In the genomic region with DNA sequence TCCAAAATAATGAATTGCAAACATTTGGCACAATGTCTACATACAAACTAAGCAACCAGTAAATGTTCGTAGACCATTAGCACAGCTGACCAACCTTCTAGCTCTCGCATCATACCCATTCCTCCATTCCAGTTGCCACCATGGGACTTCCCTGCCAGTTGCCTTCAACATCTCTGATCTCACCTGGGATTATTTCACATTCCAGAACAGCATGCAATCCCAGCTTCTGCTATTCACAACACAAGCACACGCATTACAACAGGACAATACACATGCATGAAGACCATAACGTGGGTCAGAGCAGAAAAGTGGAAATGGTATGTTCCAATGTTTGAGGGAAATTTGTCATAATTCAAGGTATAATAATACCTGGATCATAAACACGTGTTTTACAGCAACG, we compare ENCODE assay signal across 22 cellular contexts.
A peak's percentile ranks its signal among the peaks of the same experiment; 100 is the strongest.
DNase-seq lines count a peak whose midpoint lies in the region; FAIRE-seq and TF ChIP-seq lines count a peak whose summit lies in the region.
"Had no signal": no experiment of that assay in that cellular context is flagged by ENCODE, and none has a peak within 500 bp of the region (broad histone marks: within the 10 kb centered on the region; RNA-seq: fewer than 3 reads in every experiment).

No MANE protein-coding gene starts in this region.

- no peak overlapping the region for H3K4ac ChIP-seq in H1 (replicated peaks; ENCODE audit: insufficient read length, low read depth, low read length)
- H3K4ac ChIP-seq in mesendoderm (ENCODE audit: low read depth, low read length) = no peak overlapping the region

- no peak for TF ChIP-seq RAD21 in H1 (IDR thresholded peaks at IDR 0.05 in 1 of 2, conservative IDR thresholded peaks at IDR 0.05 in 1 of 2; ENCODE audit: low read depth in 2 of 2, low read length in 2 of 2)

- H3K9me2 ChIP-seq in Karpas-422 (replicated peaks; ENCODE audit: insufficient read depth, low read length) = 0 out of 2 replicates have a peak, but pooled peaks cover 5% of the 10 kb centered on the region

- no peak overlapping the region for H2AK5ac ChIP-seq in H1 (ENCODE audit: low read depth, low read length)
- no peak overlapping the region for H2AK5ac ChIP-seq in mesendoderm (ENCODE audit: low read length)

- no peak overlapping the region for H4K5ac ChIP-seq in H1 (ENCODE audit: insufficient read length, low read depth, low read length)
- H4K5ac ChIP-seq in mesendoderm (ENCODE audit: low read length) = no peak overlapping the region

- CTCF ChIA-PET in H1 (lab: Charles Lee; ENCODE audit: partially characterized antibody) = no interaction called here

- H3K79me1 ChIP-seq in H1 (ENCODE audit: low read depth, low read length) (no peaks in the 10 kb centered on the region), mesendoderm (ENCODE audit: low read length) (no peaks in the 10 kb centered on the region)

- H4K8ac ChIP-seq in H1 (ENCODE audit: extremely low read depth, insufficient read depth, low read length) (no peak overlapping the region), mesendoderm (ENCODE audit: low read depth, low read length) (no peak overlapping the region)

- H3K56ac ChIP-seq in H1 (replicated peaks; ENCODE audit: insufficient read length, low read depth, low read length) = no peak overlapping the region
- H3K56ac ChIP-seq in mesendoderm (ENCODE audit: low read length) = no peak overlapping the region

- no peak overlapping the region for H2BK12ac ChIP-seq in H1 (ENCODE audit: low read depth, low read length)

- H2BK5ac ChIP-seq in H1 (ENCODE audit: low read depth, low read length) (no peak overlapping the region), mesendoderm (ENCODE audit: low read length) (no peak overlapping the region)

- TF ChIP-seq CTCF in H1 (IDR thresholded peaks at IDR 0.05; ENCODE audit: control extremely low read depth in 1 of 3, insufficient read depth in 1 of 3, low read depth in 1 of 3, low read length in 3 of 3) = no peak

- H3K27ac ChIP-seq in Karpas-422 (ENCODE audit: low read length) = peak overlapping the region; percentile 87
- H3K27ac ChIP-seq in H1 (ENCODE audit: low read depth, low read length) = no peak overlapping the region
- no peak overlapping the region for H3K27ac ChIP-seq in mesendoderm (ENCODE audit: low read depth, low read length)
- H3K27ac ChIP-seq in substantia nigra (ENCODE audit: low read depth, low read length, poor library complexity, severe bottlenecking) = no peak overlapping the region
- H3K27ac ChIP-seq: A549; BLaER1 treated with 17β-estradiol and CSF1 and Interleukin-3, amounts not matched to agents 10 nM and 100 nM had no signal

- no peaks in the 10 kb centered on the region for H3K36me3 ChIP-seq in Karpas-422 (ENCODE audit: insufficient read depth, low read length)
- no peaks in the 10 kb centered on the region for H3K36me3 ChIP-seq in H1 (ENCODE audit: control insufficient read depth in 2 of 4, insufficient read depth in 4 of 4, low read length in 3 of 4)
- H3K36me3 ChIP-seq in mesendoderm (ENCODE audit: control insufficient read depth, insufficient read depth, low read length) = no peaks in the 10 kb centered on the region
- H3K36me3 ChIP-seq: BE2C; BLaER1 treated with 17β-estradiol and CSF1 and Interleukin-3, amounts not matched to agents 10 nM and 100 nM had no signal

- no peak overlapping the region for H2AFZ ChIP-seq in Karpas-422 (ENCODE audit: low read length)
- H2AFZ ChIP-seq in H1 (ENCODE audit: low read length) = no peak overlapping the region

- no peak overlapping the region for H3K4me2 ChIP-seq in Karpas-422 (ENCODE audit: low read depth, low read length, poor library complexity, severe bottlenecking)
- H3K4me2 ChIP-seq in H1 (ENCODE audit: insufficient read depth in 1 of 2, low read depth in 2 of 2, low read length in 2 of 2) = no peak overlapping the region
- H3K4me2 ChIP-seq in mesendoderm (ENCODE audit: low read length) = no peak overlapping the region
- H3K4me2 ChIP-seq: A549 had no signal

- H3K27me3 ChIP-seq in Karpas-422 (ENCODE audit: low read length) (no peaks in the 10 kb centered on the region), H1 (replicated peaks in 1 of 4; ENCODE audit: control insufficient read depth in 3 of 4, extremely low read depth in 1 of 4, insufficient read depth in 3 of 4, low read length in 3 of 4) (no peaks in the 10 kb centered on the region), mesendoderm (ENCODE audit: insufficient read depth, low read length, poor library complexity) (no peaks in the 10 kb centered on the region)
- H3K27me3 ChIP-seq: BE2C had no signal

- H3K9me3 ChIP-seq in Karpas-422 (ENCODE audit: low read length) (peaks cover 10% of the 10 kb centered on the region; the same call in 1 of the 2 replicates), H1 (ENCODE audit: insufficient read depth in 2 of 2, low read depth in 1 of 2, low read length in 1 of 2) (no peaks in the 10 kb centered on the region)
- H3K9me3 ChIP-seq: A549, BE2C had no signal

- H2BK15ac ChIP-seq in H1 (ENCODE audit: low read length) = no peak overlapping the region
- H2BK15ac ChIP-seq in mesendoderm (replicated peaks; ENCODE audit: low read depth) = no peak overlapping the region

- H3K9ac ChIP-seq in Karpas-422 (ENCODE audit: low read length) (no peak overlapping the region), H1 (replicated peaks in 1 of 4; ENCODE audit: extremely low read depth in 1 of 4, low read depth in 3 of 4, low read length in 3 of 4) (no peak overlapping the region), mesendoderm (ENCODE audit: low read length) (no peak overlapping the region)
- H3K9ac ChIP-seq: BLaER1 treated with 17β-estradiol and CSF1 and Interleukin-3, amounts not matched to agents 10 nM and 100 nM had no signal

- intact Hi-C loops in posterior cingulate gyrus (cut with DNase I) = no loop called here

- peak; percentile 13 for FAIRE-seq in H1 (lab: Jason Lieb, UNC)
- FAIRE-seq: A549, GM12891, GM18507 had no signal

- H4K20me1 ChIP-seq in Karpas-422 (ENCODE audit: insufficient read depth, low read depth, low read length) (no peaks in the 10 kb centered on the region), H1 (replicated peaks in 1 of 2; ENCODE audit: control insufficient read depth in 1 of 2, insufficient read depth in 2 of 2, low read length in 2 of 2) (no peaks in the 10 kb centered on the region)

- H3K79me2 ChIP-seq in Karpas-422 (ENCODE audit: low read length) (no peaks in the 10 kb centered on the region), H1 (ENCODE audit: control insufficient read depth in 1 of 2, insufficient read depth in 2 of 2, low read length in 2 of 2) (no peaks in the 10 kb centered on the region), mesendoderm (ENCODE audit: control insufficient read depth, insufficient read depth, low read length) (no peaks in the 10 kb centered on the region)

- POLR2A ChIA-PET in H1 (lab: Charles Lee; ENCODE audit: partially characterized antibody) = no interaction called here

- H3K4me1 ChIP-seq in Karpas-422 (ENCODE audit: low read length) (peaks cover 36% of the 10 kb centered on the region), H1 (replicated peaks in 1 of 4; ENCODE audit: control insufficient read depth in 3 of 4, insufficient read depth in 4 of 4, low read length in 3 of 4) (peaks cover 0 to 7% (median 0%) of the 10 kb centered on the region in 4 experiments; a peak in 2 of 7 replicates), mesendoderm (ENCODE audit: control insufficient read depth, low read depth, low read length) (no peaks in the 10 kb centered on the region)
- H3K4me1 ChIP-seq: A549, BE2C had no signal

- no peak overlapping the region for H2BK120ac ChIP-seq in H1 (replicated peaks; ENCODE audit: low read depth, low read length)
- H2BK120ac ChIP-seq in mesendoderm (ENCODE audit: low read depth, low read length) = no peak overlapping the region

- no peak overlapping the region for H4K91ac ChIP-seq in H1 (replicated peaks; ENCODE audit: insufficient read length, low read length)

- 87% methylated on average over 6 of the region's 6 CpGs; no CpG with 5 or more reads in 1 of the 2 experiments for WGBS in H1 (ENCODE audit: extremely low coverage in 1 of 2, insufficient coverage in 1 of 2, insufficient read length in 1 of 2, insufficient replicate concordance in 2 of 2, low coverage in 1 of 2, low lambda C conversion rate in 2 of 2, missing lambda C conversion rate in 1 of 2), 2 experiments
- no CpG with 5 or more reads among the region's 6 CpGs for WGBS in mesendoderm (ENCODE audit: extremely low coverage, insufficient coverage, low lambda C conversion rate)

- TF ChIP-seq EP300 in H1 (IDR thresholded peaks at IDR 0.05; ENCODE audit: borderline replicate concordance in 1 of 2, low read depth in 2 of 2, low read length in 2 of 2) = no peak

- no peak for TF ChIP-seq POLR2A in H1 (IDR thresholded peaks at IDR 0.05; ENCODE audit: control extremely low read depth in 1 of 2, low read depth in 2 of 2, low read length in 2 of 2)

- H3K23me2 ChIP-seq in H1 (ENCODE audit: low read depth, low read length) = no peaks in the 10 kb centered on the region

- H3K4me3 ChIP-seq in Karpas-422 (ENCODE audit: low read length) = no peak overlapping the region
- no peak overlapping the region for H3K4me3 ChIP-seq in H1 (ENCODE audit: extremely low read depth in 1 of 4, insufficient read depth in 2 of 4, low read depth in 3 of 4, low read length in 4 of 4)
- H3K4me3 ChIP-seq in mesendoderm (ENCODE audit: low read length) = no peak overlapping the region
- H3K4me3 ChIP-seq: A549; BLaER1 treated with 17β-estradiol and CSF1 and Interleukin-3, amounts not matched to agents 10 nM and 100 nM had no signal

- no peak overlapping the region for H2BK20ac ChIP-seq in H1 (ENCODE audit: low read length)

- no peak overlapping the region for H3K14ac ChIP-seq in H1 (ENCODE audit: insufficient read length)

- H3K23ac ChIP-seq in H1 (ENCODE audit: insufficient read length) (no peak overlapping the region), mesendoderm (ENCODE audit: low read length) (no peak overlapping the region)

- H3K18ac ChIP-seq in H1 (ENCODE audit: extremely low read depth, low read length) (no peak overlapping the region), mesendoderm (ENCODE audit: low read length) (no peak overlapping the region)

- DNase-seq in Karpas-422 (no peak), H1 (ENCODE audit: low read depth in 1 of 2, low spot score in 2 of 2) (no peak), mesendoderm (peak; percentile 44), posterior cingulate gyrus (no peak), hippocampal formation (lab: John Stamatoyannopoulos, UW) (no peak), substantia nigra (lab: John Stamatoyannopoulos, UW) (no peak)
- DNase-seq in activated T-cell treated with anti-CD3 and anti-CD28 coated beads, Interleukin-2, amount 50 U/mL, for 1 hour = no peak
- DNase-seq: 8988T; AML-193; BE2C; CD4-positive, alpha-beta T cell; CD8-positive, alpha-beta memory T cell; DMS 273 treated with DMSO at 0.1 percent for 48 hours; DMS79 treated with DMSO at 0.1 percent for 48 hours; GF-D8; GOT3; H7; HCEC 1CT had no signal

TF ChIP-seq in H1, 55 proteins besides CTCF, POLR2A, EP300 and RAD21 (continues in another document):
- TF ChIP-seq, protein P1, sequence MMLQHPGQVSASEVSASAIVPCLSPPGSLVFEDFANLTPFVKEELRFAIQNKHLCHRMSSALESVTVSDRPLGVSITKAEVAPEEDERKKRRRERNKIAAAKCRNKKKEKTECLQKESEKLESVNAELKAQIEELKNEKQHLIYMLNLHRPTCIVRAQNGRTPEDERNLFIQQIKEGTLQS (IDR thresholded peaks at IDR 0.05; ENCODE audit: insufficient read depth, low read depth, low read length) = no peak
- TF ChIP-seq YY1 (IDR thresholded peaks at IDR 0.05; ENCODE audit: low read depth, low read length) (no peak), JUND (IDR thresholded peaks at IDR 0.05; ENCODE audit: low read length) (no peak)
